18 cellular contexts compared by ENCODE assay signal in the genomic region with DNA sequence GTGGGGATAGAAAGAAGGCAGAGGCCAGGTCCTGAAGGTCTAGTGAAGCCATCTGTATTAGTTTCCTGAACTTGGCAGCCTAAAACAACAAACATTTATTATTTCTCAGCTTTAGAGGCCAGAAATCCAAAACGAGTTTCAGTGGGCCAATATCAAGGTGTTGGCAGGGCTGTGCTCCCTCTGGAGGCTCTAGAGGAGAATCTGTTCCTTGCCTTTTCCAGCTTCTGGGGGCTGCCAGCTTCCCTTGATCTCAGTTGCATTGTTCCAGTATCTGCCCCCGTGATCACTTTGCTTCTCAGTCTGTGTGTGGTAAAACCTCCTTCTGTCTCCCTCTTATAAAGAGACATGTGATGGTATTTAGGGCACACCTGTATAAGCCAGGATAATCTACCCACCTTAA.
DNase-seq lines count a peak whose midpoint lies in the region; ATAC-seq and TF ChIP-seq lines count a peak whose summit lies in the region.
"Had no signal": no experiment of that assay in that cellular context is flagged by ENCODE, and none has a peak within 500 bp of the region (broad histone marks: within the 10 kb centered on the region; RNA-seq: fewer than 3 reads in every experiment).

No MANE protein-coding gene starts in this region.

- no peaks in the 10 kb centered on the region for H3K4me1 Mint-ChIP-seq in activated CD4-positive, alpha-beta T cell treated with anti-CD3 and anti-CD28 coated beads, Interleukin-2, amount 10 ng/mL, durations not matched to agents 24 days and 14 days
- no peaks in the 10 kb centered on the region for H3K4me1 Mint-ChIP-seq in CD8-positive, alpha-beta T cell (ENCODE audit: low read depth)

- in situ Hi-C loops in astrocyte of the spinal cord (cut with HindIII; ENCODE audit: low sequenced_read_pairs): no loop called here

- POLR2A ChIA-PET in CD8-positive, alpha-beta T cell (lab: Charles Lee): no interaction called here

- H3K36me3 ChIP-seq in CD8-positive, alpha-beta T cell (ENCODE audit: insufficient read depth, low read length): no peaks in the 10 kb centered on the region
- no peaks in the 10 kb centered on the region for H3K36me3 ChIP-seq in testis (ENCODE audit: low read depth, missing control alignments)
- H3K36me3 ChIP-seq: BLaER1 had no signal

- DNase-seq in activated CD4-positive, alpha-beta T cell treated with anti-CD3 and anti-CD28 coated beads, Interleukin-2, amount 10 ng/mL, durations not matched to agents 24 days and 14 days: peak; percentile 37
- DNase-seq in activated CD4-positive, alpha-beta T cell treated with anti-CD3 and anti-CD28 coated beads for 4 hours: no peak
- DNase-seq in astrocyte of the spinal cord (ENCODE audit: low read depth, low spot score) (no peak), foreskin keratinocyte (no peak), testis (no peak), COR-L47 (lab: John Stamatoyannopoulos, UW) (no peak)
- no peak for DNase-seq in central memory CD4-positive, alpha-beta T cell
- no peak for DNase-seq in CD8-positive, alpha-beta T cell
- DNase-seq: EL; NCI-H1417 treated with DMSO at 0.1 percent for 48 hours; NCI-H1930; NCI-H526 treated with DMSO at 0.1 percent for 48 hours; NK-92 treated with Interleukin-12 subunit alpha and Interleukin-12 subunit beta, amount 100 ng/mL, for 24 hours; OCI-M1 had no signal

- no peak for TF ChIP-seq POLR2A in testis (IDR thresholded peaks at IDR 0.05)

- no peak overlapping the region for H3K4me3 ChIP-seq in astrocyte of the spinal cord (ENCODE audit: low read depth, low read length)
- no peak overlapping the region for H3K4me3 ChIP-seq in CD8-positive, alpha-beta T cell (ENCODE audit: low read depth, low read length)
- no peak overlapping the region for H3K4me3 ChIP-seq in testis
- H3K4me3 ChIP-seq: BLaER1, K562 had no signal

- TF ChIP-seq CTCF in astrocyte of the spinal cord (IDR thresholded peaks at IDR 0.05; ENCODE audit: low read depth, low read length) (peak; percentile 12), foreskin keratinocyte (conservative IDR thresholded peaks at IDR 0.05) (peak; percentile 17), testis (IDR thresholded peaks at IDR 0.05) (no peak)
- TF ChIP-seq CTCF in CD8-positive, alpha-beta T cell (IDR thresholded peaks at IDR 0.05): no peak

- H3K36me3 Mint-ChIP-seq in activated CD4-positive, alpha-beta T cell treated with anti-CD3 and anti-CD28 coated beads, Interleukin-2, amount 10 ng/mL, durations not matched to agents 24 days and 14 days (ENCODE audit: low read depth): no peaks in the 10 kb centered on the region
- H3K36me3 Mint-ChIP-seq in CD8-positive, alpha-beta T cell: no peaks in the 10 kb centered on the region

- H3K9me3 ChIP-seq in CD8-positive, alpha-beta T cell (ENCODE audit: low read length): no peaks in the 10 kb centered on the region
- H3K9me3 ChIP-seq in testis: no peaks in the 10 kb centered on the region
- H3K9me3 ChIP-seq: BLaER1 had no signal

- no peak for ATAC-seq in foreskin keratinocyte
- no peak for ATAC-seq in CD8-positive, alpha-beta T cell
- ATAC-seq: HCT116, K562 had no signal

- H3K4me1 ChIP-seq in foreskin keratinocyte: no peaks in the 10 kb centered on the region
- no peaks in the 10 kb centered on the region for H3K4me1 ChIP-seq in CD8-positive, alpha-beta T cell (ENCODE audit: insufficient read depth, low read length)
- no peaks in the 10 kb centered on the region for H3K4me1 ChIP-seq in testis
- H3K4me1 ChIP-seq: BLaER1 had no signal

- H3K27ac Mint-ChIP-seq in activated CD4-positive, alpha-beta T cell treated with anti-CD3 and anti-CD28 coated beads, Interleukin-2, amount 10 ng/mL, durations not matched to agents 24 days and 14 days: no peak overlapping the region
- no peak overlapping the region for H3K27ac Mint-ChIP-seq in CD8-positive, alpha-beta T cell

- H3K27me3 Mint-ChIP-seq in activated CD4-positive, alpha-beta T cell treated with anti-CD3 and anti-CD28 coated beads, Interleukin-2, amount 10 ng/mL, durations not matched to agents 24 days and 14 days: no peaks in the 10 kb centered on the region
- peaks cover 10% of the 10 kb centered on the region for H3K27me3 Mint-ChIP-seq in CD8-positive, alpha-beta T cell (ENCODE audit: low read depth)

- no peaks in the 10 kb centered on the region for H3K27me3 ChIP-seq in foreskin keratinocyte
- H3K27me3 ChIP-seq in CD8-positive, alpha-beta T cell (ENCODE audit: insufficient read depth, low read length): peaks cover 3% of the 10 kb centered on the region
- no peaks in the 10 kb centered on the region for H3K27me3 ChIP-seq in testis
- H3K27me3 ChIP-seq: BLaER1 had no signal

- no peak overlapping the region for H3K27ac ChIP-seq in foreskin keratinocyte
- H3K27ac ChIP-seq in CD8-positive, alpha-beta T cell (ENCODE audit: low read depth, low read length): no peak overlapping the region
- H3K27ac ChIP-seq in testis: no peak overlapping the region
- H3K27ac ChIP-seq: BLaER1, HL-60 had no signal

- 17 to 32% methylated on average over 2 of the region's 2 CpGs for WGBS in testis, 2 donors

- no peak overlapping the region for H3K4me3 Mint-ChIP-seq in activated CD4-positive, alpha-beta T cell treated with anti-CD3 and anti-CD28 coated beads, Interleukin-2, amount 10 ng/mL, durations not matched to agents 24 days and 14 days
- H3K4me3 Mint-ChIP-seq in CD8-positive, alpha-beta T cell: no peak overlapping the region

- intact Hi-C loops in activated CD4-positive, alpha-beta T cell treated with anti-CD3 and anti-CD28 coated beads, Interleukin-2, amount 10 ng/mL, durations not matched to agents 24 days and 14 days (cut with micrococcal nuclease): no loop called here
- intact Hi-C loops in CD8-positive, alpha-beta T cell (cut with DNase I, micrococcal nuclease): no loop called here
- intact Hi-C loops in testis (cut with DNase I; ENCODE audit: low total_unique reads): no loop called here

- CTCF ChIA-PET in CD8-positive, alpha-beta T cell (lab: Charles Lee): interaction anchor here (1.5 kb wide), 1 partner anchor 13 kb away, joined by 3 read pairs; no protein-coding TSS in a partner anchor

- no peaks in the 10 kb centered on the region for H3K9me3 Mint-ChIP-seq in activated CD4-positive, alpha-beta T cell treated with anti-CD3 and anti-CD28 coated beads, Interleukin-2, amount 10 ng/mL, durations not matched to agents 24 days and 14 days
- no peaks in the 10 kb centered on the region for H3K9me3 Mint-ChIP-seq in CD8-positive, alpha-beta T cell

Comparison
In these comparisons a context has a peak if more than half of its experiments do, and no peak if none do; other contexts are left out.
1. CTCF ChIP-seq: peak in astrocyte of the spinal cord (single experiment) and foreskin keratinocyte (single experiment); none in CD8-positive, alpha-beta T cell (single experiment) and testis (0 of 3).